ENCODE assay signal across 1 cellular context in the genomic region with DNA sequence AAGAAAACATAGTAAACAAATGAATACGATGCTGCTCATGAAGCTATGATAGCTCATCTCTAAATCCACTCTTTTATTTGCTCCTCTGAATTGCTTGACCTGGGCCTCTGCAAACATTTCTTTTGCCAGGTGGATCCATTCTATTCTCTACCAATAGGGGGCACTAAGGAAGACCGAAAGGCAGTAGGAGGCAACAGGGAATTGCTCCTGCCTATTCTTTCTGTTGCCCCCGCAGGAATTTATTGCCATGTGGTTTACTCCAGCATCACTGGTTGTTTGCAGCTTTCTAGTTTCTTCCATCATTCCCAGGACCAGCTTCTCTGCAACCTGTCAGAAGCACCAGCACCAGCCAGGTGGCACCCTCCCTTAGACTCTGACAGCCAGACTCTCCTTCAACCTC.
TF ChIP-seq lines count a peak whose summit lies in the region.

No MANE protein-coding gene starts in this region.

TF ChIP-seq in GM23338, 12 proteins besides CTCF, POLR2A, EP300 and RAD21 (continued from another document):
- TF ChIP-seq, protein P1, sequence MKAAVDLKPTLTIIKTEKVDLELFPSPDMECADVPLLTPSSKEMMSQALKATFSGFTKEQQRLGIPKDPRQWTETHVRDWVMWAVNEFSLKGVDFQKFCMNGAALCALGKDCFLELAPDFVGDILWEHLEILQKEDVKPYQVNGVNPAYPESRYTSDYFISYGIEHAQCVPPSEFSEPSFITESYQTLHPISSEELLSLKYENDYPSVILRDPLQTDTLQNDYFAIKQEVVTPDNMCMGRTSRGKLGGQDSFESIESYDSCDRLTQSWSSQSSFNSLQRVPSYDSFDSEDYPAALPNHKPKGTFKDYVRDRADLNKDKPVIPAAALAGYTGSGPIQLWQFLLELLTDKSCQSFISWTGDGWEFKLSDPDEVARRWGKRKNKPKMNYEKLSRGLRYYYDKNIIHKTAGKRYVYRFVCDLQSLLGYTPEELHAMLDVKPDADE (IDR thresholded peaks at IDR 0.05): no peak
- TF ChIP-seq STAT1 (IDR thresholded peaks at IDR 0.05; ENCODE audit: unreplicated experiment) (no peak), ZNF114 (CRISPR knock-in tag; IDR thresholded peaks at IDR 0.05) (no peak), CREB1 (CRISPR knock-in tag; IDR thresholded peaks at IDR 0.05; ENCODE audit: low read depth) (no peak), EZH2 (IDR thresholded peaks at IDR 0.05; ENCODE audit: low read depth, unreplicated experiment) (no peak), ZNF331 (CRISPR knock-in tag; IDR thresholded peaks at IDR 0.05; ENCODE audit: low read depth) (no peak)
- TF ChIP-seq, protein P2, sequence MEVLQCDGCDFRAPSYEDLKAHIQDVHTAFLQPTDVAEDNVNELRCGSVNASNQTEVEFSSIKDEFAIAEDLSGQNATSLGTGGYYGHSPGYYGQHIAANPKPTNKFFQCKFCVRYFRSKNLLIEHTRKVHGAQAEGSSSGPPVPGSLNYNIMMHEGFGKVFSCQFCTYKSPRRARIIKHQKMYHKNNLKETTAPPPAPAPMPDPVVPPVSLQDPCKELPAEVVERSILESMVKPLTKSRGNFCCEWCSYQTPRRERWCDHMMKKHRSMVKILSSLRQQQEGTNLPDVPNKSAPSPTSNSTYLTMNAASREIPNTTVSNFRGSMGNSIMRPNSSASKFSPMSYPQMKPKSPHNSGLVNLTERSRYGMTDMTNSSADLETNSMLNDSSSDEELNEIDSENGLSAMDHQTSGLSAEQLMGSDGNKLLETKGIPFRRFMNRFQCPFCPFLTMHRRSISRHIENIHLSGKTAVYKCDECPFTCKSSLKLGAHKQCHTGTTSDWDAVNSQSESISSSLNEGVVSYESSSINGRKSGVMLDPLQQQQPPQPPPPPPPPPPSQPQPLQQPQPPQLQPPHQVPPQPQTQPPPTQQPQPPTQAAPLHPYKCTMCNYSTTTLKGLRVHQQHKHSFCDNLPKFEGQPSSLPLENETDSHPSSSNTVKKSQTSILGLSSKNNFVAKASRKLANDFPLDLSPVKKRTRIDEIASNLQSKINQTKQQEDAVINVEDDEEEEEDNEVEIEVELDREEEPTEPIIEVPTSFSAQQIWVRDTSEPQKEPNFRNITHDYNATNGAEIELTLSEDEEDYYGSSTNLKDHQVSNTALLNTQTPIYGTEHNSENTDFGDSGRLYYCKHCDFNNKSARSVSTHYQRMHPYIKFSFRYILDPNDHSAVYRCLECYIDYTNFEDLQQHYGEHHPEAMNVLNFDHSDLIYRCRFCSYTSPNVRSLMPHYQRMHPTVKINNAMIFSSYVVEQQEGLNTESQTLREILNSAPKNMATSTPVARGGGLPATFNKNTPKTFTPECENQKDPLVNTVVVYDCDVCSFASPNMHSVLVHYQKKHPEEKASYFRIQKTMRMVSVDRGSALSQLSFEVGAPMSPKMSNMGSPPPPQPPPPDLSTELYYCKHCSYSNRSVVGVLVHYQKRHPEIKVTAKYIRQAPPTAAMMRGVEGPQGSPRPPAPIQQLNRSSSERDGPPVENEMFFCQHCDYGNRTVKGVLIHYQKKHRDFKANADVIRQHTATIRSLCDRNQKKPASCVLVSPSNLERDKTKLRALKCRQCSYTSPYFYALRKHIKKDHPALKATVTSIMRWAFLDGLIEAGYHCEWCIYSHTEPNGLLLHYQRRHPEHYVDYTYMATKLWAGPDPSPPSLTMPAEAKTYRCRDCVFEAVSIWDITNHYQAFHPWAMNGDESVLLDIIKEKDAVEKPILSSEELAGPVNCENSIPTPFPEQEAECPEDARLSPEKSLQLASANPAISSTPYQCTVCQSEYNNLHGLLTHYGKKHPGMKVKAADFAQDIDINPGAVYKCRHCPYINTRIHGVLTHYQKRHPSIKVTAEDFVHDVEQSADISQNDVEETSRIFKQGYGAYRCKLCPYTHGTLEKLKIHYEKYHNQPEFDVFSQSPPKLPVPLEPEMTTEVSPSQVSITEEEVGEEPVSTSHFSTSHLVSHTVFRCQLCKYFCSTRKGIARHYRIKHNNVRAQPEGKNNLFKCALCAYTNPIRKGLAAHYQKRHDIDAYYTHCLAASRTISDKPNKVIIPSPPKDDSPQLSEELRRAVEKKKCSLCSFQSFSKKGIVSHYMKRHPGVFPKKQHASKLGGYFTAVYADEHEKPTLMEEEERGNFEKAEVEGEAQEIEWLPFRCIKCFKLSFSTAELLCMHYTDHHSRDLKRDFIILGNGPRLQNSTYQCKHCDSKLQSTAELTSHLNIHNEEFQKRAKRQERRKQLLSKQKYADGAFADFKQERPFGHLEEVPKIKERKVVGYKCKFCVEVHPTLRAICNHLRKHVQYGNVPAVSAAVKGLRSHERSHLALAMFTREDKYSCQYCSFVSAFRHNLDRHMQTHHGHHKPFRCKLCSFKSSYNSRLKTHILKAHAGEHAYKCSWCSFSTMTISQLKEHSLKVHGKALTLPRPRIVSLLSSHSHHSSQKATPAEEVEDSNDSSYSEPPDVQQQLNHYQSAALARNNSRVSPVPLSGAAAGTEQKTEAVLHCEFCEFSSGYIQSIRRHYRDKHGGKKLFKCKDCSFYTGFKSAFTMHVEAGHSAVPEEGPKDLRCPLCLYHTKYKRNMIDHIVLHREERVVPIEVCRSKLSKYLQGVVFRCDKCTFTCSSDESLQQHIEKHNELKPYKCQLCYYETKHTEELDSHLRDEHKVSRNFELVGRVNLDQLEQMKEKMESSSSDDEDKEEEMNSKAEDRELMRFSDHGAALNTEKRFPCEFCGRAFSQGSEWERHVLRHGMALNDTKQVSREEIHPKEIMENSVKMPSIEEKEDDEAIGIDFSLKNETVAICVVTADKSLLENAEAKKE (CRISPR knock-in tag; IDR thresholded peaks at IDR 0.05): no peak
TF ChIP-seq in GM23338: peak in this region for 0.
